26 cellular contexts compared by ENCODE assay signal in the genomic region with DNA sequence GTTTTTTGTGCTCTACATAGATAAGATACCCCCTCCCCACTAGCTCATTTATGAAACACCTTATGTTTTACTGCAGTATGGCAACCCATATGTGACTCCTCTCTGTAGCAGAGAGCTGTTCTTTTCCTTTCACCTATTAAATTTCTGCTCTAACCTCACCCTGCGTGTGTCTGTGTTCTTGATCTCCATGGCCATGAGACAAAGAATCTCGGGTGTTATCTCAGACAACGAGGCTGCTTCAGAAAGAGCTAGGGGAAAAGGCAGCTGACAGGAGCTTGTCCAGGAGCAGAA. TPM values are rescaled to one million over a fixed set of nuclear protein-coding genes. Genes with fewer than 3 reads are reported as not detected.
DNase-seq lines count a peak whose midpoint lies in the region; ATAC-seq lines count a peak whose summit lies in the region.
"Had no signal": no experiment of that assay in that cellular context is flagged by ENCODE, and none has a peak within 500 bp of the region (broad histone marks: within the 10 kb centered on the region; RNA-seq: fewer than 3 reads in every experiment).

No MANE protein-coding gene starts in this region.

- H3K9me3 ChIP-seq in aorta (ENCODE audit: control insufficient read depth, low read length): no peaks in the 10 kb centered on the region
- H3K9me3 ChIP-seq: A549, BE2C, upper lobe of left lung had no signal

- no peak overlapping the region for H3K4me3 Mint-ChIP-seq in activated CD4-positive, alpha-beta memory T cell treated with anti-CD3 and anti-CD28 coated beads, Interleukin-2, amount 10 ng/mL, durations not matched to agents 7 days and 5 days
- no peak overlapping the region for H3K4me3 Mint-ChIP-seq in activated CD4-positive, alpha-beta memory T cell treated with anti-CD3 and anti-CD28 coated beads for 36 hours
- no peak overlapping the region for H3K4me3 Mint-ChIP-seq in activated T-helper 2 cell treated with anti-CD3 and anti-CD28 coated beads, Interferon-gamma antibody, Interleukin-2, Interleukin-4, amounts not matched to agents 10 μg/mL and 5 μg/mL and 100 μg/mL, durations not matched to agents 14 hours and 24 hours and 36 hours (ENCODE audit: low read depth)
- H3K4me3 Mint-ChIP-seq: natural killer cell had no signal

- DNase-seq in activated CD4-positive, alpha-beta memory T cell treated with anti-CD3 and anti-CD28 coated beads, Interleukin-2, amount 10 ng/mL, durations not matched to agents 7 days and 5 days: no peak
- DNase-seq in activated CD4-positive, alpha-beta memory T cell treated with anti-CD3 and anti-CD28 coated beads for 36 hours: no peak
- no peak for DNase-seq in activated T-helper 2 cell treated with anti-CD3 and anti-CD28 coated beads, Interferon-gamma antibody, Interleukin-2, Interleukin-4, amounts not matched to agents 10 μg/mL and 5 μg/mL and 100 μg/mL, durations not matched to agents 14 hours and 24 hours and 36 hours (ENCODE audit: low spot score)
- DNase-seq in aorta (no peak), cardiac septum (ENCODE audit: low spot score) (no peak), GOT3 (lab: John Stamatoyannopoulos, UW) (no peak)
- no peak for DNase-seq in activated effector memory CD4-positive, alpha-beta T cell treated with Interleukin-2 at 50 U/mL for 16 hours
- DNase-seq: activated CD4-positive, alpha-beta T cell treated with anti-CD3 and anti-CD28 coated beads for 4 hours; activated CD8-positive, alpha-beta memory T cell treated with anti-CD3 and anti-CD28 coated beads, Interleukin-2, amount 50 U/mL, for 48 hours; BE2C; caudate nucleus; head of caudate nucleus; left colon; mesendoderm; natural killer cell; NCI-H1436 treated with DMSO at 0.1 percent for 48 hours; NCI-H510A treated with DMSO at 0.1 percent for 48 hours; SIG-M5; stimulated activated CD4-positive, alpha-beta T cell treated with anti-CD3 and anti-CD28 coated beads, Interleukin-15, amount 100 ng/mL, for 24 hours; upper lobe of left lung had no signal

- H3K4me1 ChIP-seq in aorta (ENCODE audit: control insufficient read depth in 1 of 2, insufficient read depth in 2 of 2, low read length in 2 of 2): no peaks in the 10 kb centered on the region
- H3K4me1 ChIP-seq: A549, BE2C, upper lobe of left lung had no signal

- peak overlapping the region; percentile 57 for H3K27ac Mint-ChIP-seq in activated CD4-positive, alpha-beta memory T cell treated with anti-CD3 and anti-CD28 coated beads, Interleukin-2, amount 10 ng/mL, durations not matched to agents 7 days and 5 days
- H3K27ac Mint-ChIP-seq in activated CD4-positive, alpha-beta memory T cell treated with anti-CD3 and anti-CD28 coated beads for 36 hours: no peak overlapping the region
- peak overlapping the region; percentile 47 for H3K27ac Mint-ChIP-seq in activated T-helper 2 cell treated with anti-CD3 and anti-CD28 coated beads, Interferon-gamma antibody, Interleukin-2, Interleukin-4, amounts not matched to agents 10 μg/mL and 5 μg/mL and 100 μg/mL, durations not matched to agents 14 hours and 24 hours and 36 hours
- H3K27ac Mint-ChIP-seq: natural killer cell had no signal

- 41 to 52% methylated on average over 3 of the region's 3 CpGs for WGBS in aorta, 2 donors

- H3K36me3 Mint-ChIP-seq in activated CD4-positive, alpha-beta memory T cell treated with anti-CD3 and anti-CD28 coated beads, Interleukin-2, amount 10 ng/mL, durations not matched to agents 7 days and 5 days (ENCODE audit: low read depth): peaks cover 2% of the 10 kb centered on the region
- no peaks in the 10 kb centered on the region for H3K36me3 Mint-ChIP-seq in activated CD4-positive, alpha-beta memory T cell treated with anti-CD3 and anti-CD28 coated beads for 36 hours
- peaks cover 4% of the 10 kb centered on the region for H3K36me3 Mint-ChIP-seq in activated T-helper 2 cell treated with anti-CD3 and anti-CD28 coated beads, Interferon-gamma antibody, Interleukin-2, Interleukin-4, amounts not matched to agents 10 μg/mL and 5 μg/mL and 100 μg/mL, durations not matched to agents 14 hours and 24 hours and 36 hours (ENCODE audit: low read depth)
- H3K36me3 Mint-ChIP-seq: natural killer cell had no signal

- no peaks in the 10 kb centered on the region for H3K36me3 ChIP-seq in aorta (ENCODE audit: control insufficient read depth in 1 of 2, insufficient read depth in 2 of 2, low read length in 1 of 2)
- H3K36me3 ChIP-seq: BE2C, upper lobe of left lung had no signal

- intact Hi-C loops in activated CD4-positive, alpha-beta memory T cell treated with anti-CD3 and anti-CD28 coated beads for 36 hours (cut with micrococcal nuclease): loop anchor here (2.0 kb wide), 1 partner anchor 13 kb away; no protein-coding TSS in a partner anchor
- intact Hi-C loops in activated T-helper 2 cell treated with anti-CD3 and anti-CD28 coated beads, Interferon-gamma antibody, Interleukin-2, Interleukin-4, amounts not matched to agents 10 μg/mL and 5 μg/mL and 100 μg/mL, durations not matched to agents 14 hours and 24 hours and 36 hours (cut with micrococcal nuclease): no loop called here
- intact Hi-C loops in aorta (cut with DNase I) (no loop called here), cardiac septum (cut with DNase I) (no loop called here)

- no peaks in the 10 kb centered on the region for H3K27me3 Mint-ChIP-seq in activated CD4-positive, alpha-beta memory T cell treated with anti-CD3 and anti-CD28 coated beads, Interleukin-2, amount 10 ng/mL, durations not matched to agents 7 days and 5 days
- no peaks in the 10 kb centered on the region for H3K27me3 Mint-ChIP-seq in activated CD4-positive, alpha-beta memory T cell treated with anti-CD3 and anti-CD28 coated beads for 36 hours
- H3K27me3 Mint-ChIP-seq in activated T-helper 2 cell treated with anti-CD3 and anti-CD28 coated beads, Interferon-gamma antibody, Interleukin-2, Interleukin-4, amounts not matched to agents 10 μg/mL and 5 μg/mL and 100 μg/mL, durations not matched to agents 14 hours and 24 hours and 36 hours (ENCODE audit: low read depth): no peaks in the 10 kb centered on the region

- H3K9me3 Mint-ChIP-seq in activated CD4-positive, alpha-beta memory T cell treated with anti-CD3 and anti-CD28 coated beads, Interleukin-2, amount 10 ng/mL, durations not matched to agents 7 days and 5 days: peaks cover 4% of the 10 kb centered on the region
- H3K9me3 Mint-ChIP-seq in activated CD4-positive, alpha-beta memory T cell treated with anti-CD3 and anti-CD28 coated beads for 36 hours: no peaks in the 10 kb centered on the region
- H3K9me3 Mint-ChIP-seq in activated T-helper 2 cell treated with anti-CD3 and anti-CD28 coated beads, Interferon-gamma antibody, Interleukin-2, Interleukin-4, amounts not matched to agents 10 μg/mL and 5 μg/mL and 100 μg/mL, durations not matched to agents 14 hours and 24 hours and 36 hours: peaks cover 7% of the 10 kb centered on the region
- H3K9me3 Mint-ChIP-seq: natural killer cell had no signal

- CTCF ChIA-PET in activated CD4-positive, alpha-beta memory T cell treated with anti-CD3 and anti-CD28 coated beads, Interleukin-2, amount 10 ng/mL, durations not matched to agents 7 days and 5 days (lab: Charles Lee): interaction anchor here (1.0 to 6.9 kb wide), 5 partner anchors 13 to 59 kb away, joined by 3 to 65 read pairs (median 8); partner anchors contain the start of gene RPSA
- CTCF ChIA-PET in activated CD4-positive, alpha-beta memory T cell treated with anti-CD3 and anti-CD28 coated beads for 36 hours (lab: Charles Lee): interaction anchor here (1.0 to 3.3 kb wide), 4 partner anchors 31 to 151 kb away, joined by 3 to 25 read pairs (median 7); no protein-coding TSS in a partner anchor

- H3K4me1 Mint-ChIP-seq in activated CD4-positive, alpha-beta memory T cell treated with anti-CD3 and anti-CD28 coated beads, Interleukin-2, amount 10 ng/mL, durations not matched to agents 7 days and 5 days: peaks cover 54% of the 10 kb centered on the region
- peaks cover 36% of the 10 kb centered on the region for H3K4me1 Mint-ChIP-seq in activated CD4-positive, alpha-beta memory T cell treated with anti-CD3 and anti-CD28 coated beads for 36 hours (ENCODE audit: low read depth)
- H3K4me1 Mint-ChIP-seq in activated T-helper 2 cell treated with anti-CD3 and anti-CD28 coated beads, Interferon-gamma antibody, Interleukin-2, Interleukin-4, amounts not matched to agents 10 μg/mL and 5 μg/mL and 100 μg/mL, durations not matched to agents 14 hours and 24 hours and 36 hours (ENCODE audit: low read depth): peaks cover 67% of the 10 kb centered on the region

- H3K27ac ChIP-seq in aorta (ENCODE audit: low read depth in 1 of 2, low read length in 2 of 2): no peak overlapping the region
- H3K27ac ChIP-seq: A549, upper lobe of left lung had no signal

- POLR2A ChIA-PET in activated CD4-positive, alpha-beta memory T cell treated with anti-CD3 and anti-CD28 coated beads, Interleukin-2, amount 10 ng/mL, durations not matched to agents 7 days and 5 days (lab: Charles Lee): interaction anchor here (1.1 to 1.8 kb wide), 4 partner anchors 14 to 65 kb away, joined by 3 to 12 read pairs (median 3); no protein-coding TSS in a partner anchor
- POLR2A ChIA-PET in activated CD4-positive, alpha-beta memory T cell treated with anti-CD3 and anti-CD28 coated beads for 36 hours (lab: Charles Lee): interaction anchor here (1.4 kb wide), 1 partner anchor 24 kb away, joined by 3 read pairs; no protein-coding TSS in a partner anchor

- no peaks in the 10 kb centered on the region for H3K27me3 ChIP-seq in aorta (ENCODE audit: control insufficient read depth in 1 of 2, insufficient read depth in 2 of 2, low read length in 1 of 2)
- H3K27me3 ChIP-seq: BE2C, upper lobe of left lung had no signal

- peak; percentile 12 for ATAC-seq in HG03108 (IDR thresholded peaks at IDR 0.05; ENCODE audit: unreplicated experiment)
- ATAC-seq in aorta (ENCODE audit: low FRiP score): peak; percentile 33
- ATAC-seq: A549, natural killer cell, Panc1, sciatic nerve had no signal

- no peak overlapping the region for H3K4me3 ChIP-seq in aorta (ENCODE audit: low read length in 2 of 2)
- H3K4me3 ChIP-seq: A549, upper lobe of left lung had no signal

RNA-seq across cellular contexts. Expression of gene CCR8, which starts 18.0 kb away (rescaled TPM):
- 1 to 10 TPM; 7.6 to 7.9 TPM for total RNA-seq in activated CD4-positive, alpha-beta memory T cell treated with anti-CD3 and anti-CD28 coated beads, Interleukin-2, amount 10 ng/mL, durations not matched to agents 7 days and 5 days
- under 1 TPM; 0.48 to 0.51 TPM for total RNA-seq in activated CD4-positive, alpha-beta memory T cell treated with anti-CD3 and anti-CD28 coated beads for 36 hours
- 11.3 and 12.2 TPM in 2 replicates for total RNA-seq in activated T-helper 2 cell treated with anti-CD3 and anti-CD28 coated beads, Interferon-gamma antibody, Interleukin-2, Interleukin-4, amounts not matched to agents 10 μg/mL and 5 μg/mL and 100 μg/mL, durations not matched to agents 14 hours and 24 hours and 36 hours
- not detected for total RNA-seq in aorta
- not detected for polyA plus RNA-seq in aorta
- total RNA-seq in cardiac septum: not detected
- total RNA-seq: Daoy, dermis microvascular lymphatic vessel endothelial cell, left colon, sciatic nerve, upper lobe of left lung had no signal
- polyA plus RNA-seq: A549 had no signal

RNA-seq across cellular contexts. Expression of gene SLC25A38, which starts 35.6 kb away (rescaled TPM):
- total RNA-seq in activated CD4-positive, alpha-beta memory T cell treated with anti-CD3 and anti-CD28 coated beads, Interleukin-2, amount 10 ng/mL, durations not matched to agents 7 days and 5 days: 10 to 100 TPM; 34.2 to 35.8 TPM
- total RNA-seq in activated CD4-positive, alpha-beta memory T cell treated with anti-CD3 and anti-CD28 coated beads for 36 hours: 10 to 100 TPM; 23.1 to 24.9 TPM
- total RNA-seq in activated T-helper 2 cell treated with anti-CD3 and anti-CD28 coated beads, Interferon-gamma antibody, Interleukin-2, Interleukin-4, amounts not matched to agents 10 μg/mL and 5 μg/mL and 100 μg/mL, durations not matched to agents 14 hours and 24 hours and 36 hours: 35.5 and 37.5 TPM in 2 replicates
- total RNA-seq in aorta: 10 to 100 TPM; 18.0 to 18.6 TPM
- 10 to 100 TPM; 25.7 to 31.2 TPM for polyA plus RNA-seq in aorta
- total RNA-seq in cardiac septum: 14.6 TPM

RNA-seq across cellular contexts. Expression of gene RPSA, which starts 59.0 kb away (rescaled TPM):
- 1,000 to 10,000 TPM; 1,345 to 1,384 TPM for total RNA-seq in activated CD4-positive, alpha-beta memory T cell treated with anti-CD3 and anti-CD28 coated beads, Interleukin-2, amount 10 ng/mL, durations not matched to agents 7 days and 5 days
- 1,000 to 10,000 TPM; 2,627 to 2,738 TPM for total RNA-seq in activated CD4-positive, alpha-beta memory T cell treated with anti-CD3 and anti-CD28 coated beads for 36 hours
- total RNA-seq in activated T-helper 2 cell treated with anti-CD3 and anti-CD28 coated beads, Interferon-gamma antibody, Interleukin-2, Interleukin-4, amounts not matched to agents 10 μg/mL and 5 μg/mL and 100 μg/mL, durations not matched to agents 14 hours and 24 hours and 36 hours: 2,053 and 2,074 TPM in 2 replicates
- total RNA-seq in aorta (100 to 1,000 TPM; 479 to 672 TPM), cardiac septum (333 TPM)
- polyA plus RNA-seq in aorta: 1,000 to 10,000 TPM; 1,232 to 1,557 TPM
